Comparison of ENCODE assay signal across 1 cellular context in the genomic region with DNA sequence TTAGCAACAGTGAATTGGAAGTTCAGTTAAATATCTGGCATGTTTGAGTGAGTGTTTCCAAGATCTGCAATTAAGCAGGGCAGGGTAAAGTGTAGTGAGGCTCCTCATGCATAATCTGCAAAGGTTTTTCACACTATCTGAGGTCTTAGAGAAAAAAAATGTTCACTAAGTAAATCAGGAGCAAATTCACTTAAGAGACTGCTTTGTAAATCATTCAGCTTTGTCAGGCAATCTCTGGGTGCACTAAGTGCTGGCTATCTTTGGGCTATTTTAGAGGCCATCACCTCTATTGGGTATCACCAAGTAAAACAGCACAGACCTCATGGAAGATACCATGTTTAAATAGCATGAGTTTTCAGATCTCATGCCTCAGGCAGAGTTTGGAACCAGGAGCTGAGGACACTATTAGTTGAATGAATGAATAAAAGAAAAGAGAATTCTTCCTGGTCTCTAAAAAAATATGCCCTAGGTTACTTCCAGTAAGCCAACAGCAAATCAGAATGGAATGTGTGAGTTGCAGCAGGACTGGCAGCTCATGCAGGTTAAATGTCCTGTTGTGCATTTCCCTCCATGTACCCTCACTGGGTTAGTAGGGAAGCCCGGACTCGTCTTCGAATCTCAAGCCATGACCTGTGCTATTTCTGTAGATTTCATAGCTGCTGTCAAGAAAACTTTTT.
TF ChIP-seq lines count a peak whose summit lies in the region.

No MANE protein-coding gene starts in this region.

TF ChIP-seq in GM23338, 12 proteins besides CTCF, POLR2A, EP300 and RAD21 (continued from another document):
- TF ChIP-seq, protein P1, sequence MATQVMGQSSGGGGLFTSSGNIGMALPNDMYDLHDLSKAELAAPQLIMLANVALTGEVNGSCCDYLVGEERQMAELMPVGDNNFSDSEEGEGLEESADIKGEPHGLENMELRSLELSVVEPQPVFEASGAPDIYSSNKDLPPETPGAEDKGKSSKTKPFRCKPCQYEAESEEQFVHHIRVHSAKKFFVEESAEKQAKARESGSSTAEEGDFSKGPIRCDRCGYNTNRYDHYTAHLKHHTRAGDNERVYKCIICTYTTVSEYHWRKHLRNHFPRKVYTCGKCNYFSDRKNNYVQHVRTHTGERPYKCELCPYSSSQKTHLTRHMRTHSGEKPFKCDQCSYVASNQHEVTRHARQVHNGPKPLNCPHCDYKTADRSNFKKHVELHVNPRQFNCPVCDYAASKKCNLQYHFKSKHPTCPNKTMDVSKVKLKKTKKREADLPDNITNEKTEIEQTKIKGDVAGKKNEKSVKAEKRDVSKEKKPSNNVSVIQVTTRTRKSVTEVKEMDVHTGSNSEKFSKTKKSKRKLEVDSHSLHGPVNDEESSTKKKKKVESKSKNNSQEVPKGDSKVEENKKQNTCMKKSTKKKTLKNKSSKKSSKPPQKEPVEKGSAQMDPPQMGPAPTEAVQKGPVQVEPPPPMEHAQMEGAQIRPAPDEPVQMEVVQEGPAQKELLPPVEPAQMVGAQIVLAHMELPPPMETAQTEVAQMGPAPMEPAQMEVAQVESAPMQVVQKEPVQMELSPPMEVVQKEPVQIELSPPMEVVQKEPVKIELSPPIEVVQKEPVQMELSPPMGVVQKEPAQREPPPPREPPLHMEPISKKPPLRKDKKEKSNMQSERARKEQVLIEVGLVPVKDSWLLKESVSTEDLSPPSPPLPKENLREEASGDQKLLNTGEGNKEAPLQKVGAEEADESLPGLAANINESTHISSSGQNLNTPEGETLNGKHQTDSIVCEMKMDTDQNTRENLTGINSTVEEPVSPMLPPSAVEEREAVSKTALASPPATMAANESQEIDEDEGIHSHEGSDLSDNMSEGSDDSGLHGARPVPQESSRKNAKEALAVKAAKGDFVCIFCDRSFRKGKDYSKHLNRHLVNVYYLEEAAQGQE (IDR thresholded peaks at IDR 0.05; ENCODE audit: unreplicated experiment) = no peak
- no peak for TF ChIP-seq JUNB (IDR thresholded peaks at IDR 0.05; ENCODE audit: unreplicated experiment)
- TF ChIP-seq, protein P2, sequence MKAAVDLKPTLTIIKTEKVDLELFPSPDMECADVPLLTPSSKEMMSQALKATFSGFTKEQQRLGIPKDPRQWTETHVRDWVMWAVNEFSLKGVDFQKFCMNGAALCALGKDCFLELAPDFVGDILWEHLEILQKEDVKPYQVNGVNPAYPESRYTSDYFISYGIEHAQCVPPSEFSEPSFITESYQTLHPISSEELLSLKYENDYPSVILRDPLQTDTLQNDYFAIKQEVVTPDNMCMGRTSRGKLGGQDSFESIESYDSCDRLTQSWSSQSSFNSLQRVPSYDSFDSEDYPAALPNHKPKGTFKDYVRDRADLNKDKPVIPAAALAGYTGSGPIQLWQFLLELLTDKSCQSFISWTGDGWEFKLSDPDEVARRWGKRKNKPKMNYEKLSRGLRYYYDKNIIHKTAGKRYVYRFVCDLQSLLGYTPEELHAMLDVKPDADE (IDR thresholded peaks at IDR 0.05) = no peak
- no peak for TF ChIP-seq ZNF331 (CRISPR knock-in tag; IDR thresholded peaks at IDR 0.05; ENCODE audit: low read depth)
- no peak for TF ChIP-seq NANOG (IDR thresholded peaks at IDR 0.05; ENCODE audit: borderline replicate concordance)
